Comparison of ENCODE assay signal across 1 cellular context in the genomic region with DNA sequence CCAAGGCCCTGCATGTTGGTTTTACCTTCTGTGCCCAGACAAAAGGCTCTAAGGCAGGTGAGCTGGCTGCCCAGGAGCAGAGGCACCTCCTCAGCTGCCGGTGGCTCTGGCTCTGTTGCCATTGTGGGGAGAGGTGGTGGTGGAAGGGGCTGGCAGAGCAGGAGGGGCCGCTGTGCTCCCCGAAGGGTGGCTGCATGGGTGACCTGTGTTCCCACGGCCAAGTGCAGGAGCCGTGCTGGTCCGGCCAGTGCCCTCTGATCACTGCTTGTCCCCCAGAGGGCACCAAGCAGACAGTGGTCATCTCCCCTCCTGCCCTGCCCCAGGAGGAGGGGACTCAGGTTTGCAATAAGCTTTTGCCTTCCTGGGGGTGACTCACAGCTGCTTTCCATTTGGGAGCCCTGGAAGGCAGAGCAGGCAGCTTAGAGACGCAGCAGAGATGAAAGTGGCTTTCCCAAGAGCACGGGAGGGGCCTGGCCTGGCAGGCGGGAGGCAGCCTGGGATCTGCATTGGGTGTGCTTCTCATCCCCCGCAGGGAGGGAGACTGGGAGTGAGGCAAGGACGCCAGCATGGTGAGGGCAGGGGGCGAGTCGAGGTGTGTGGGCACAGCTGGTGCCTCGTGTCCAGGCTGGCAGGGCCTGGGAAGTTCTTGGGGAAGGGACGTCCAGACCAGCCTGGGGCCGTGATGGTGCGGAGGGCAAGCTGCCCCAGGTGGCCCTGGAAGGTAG.
TF ChIP-seq lines count a peak whose summit lies in the region.

No MANE protein-coding gene starts in this region.

TF ChIP-seq in SK-N-SH, 30 proteins besides CTCF, POLR2A, EP300 and RAD21:
- TF ChIP-seq ELF1 (IDR thresholded peaks at IDR 0.05) (no peak), YY1 (IDR thresholded peaks at IDR 0.05; ENCODE audit: low read depth) (no peak), GABPA (IDR thresholded peaks at IDR 0.05; ENCODE audit: low read depth) (no peak), CHD2 (IDR thresholded peaks at IDR 0.05; ENCODE audit: low read length, partially characterized antibody) (no peak), FOXJ3 (CRISPR knock-in tag; IDR thresholded peaks at IDR 0.05) (no peak), NRF1 (IDR thresholded peaks at IDR 0.05; ENCODE audit: low read depth, low read length) (no peak), FOSL2 (IDR thresholded peaks at IDR 0.05; ENCODE audit: borderline replicate concordance, low read depth) (no peak), MXI1 (IDR thresholded peaks at IDR 0.05; ENCODE audit: low read depth, low read length) (no peak), RFX5 (IDR thresholded peaks at IDR 0.05; ENCODE audit: low read length) (no peak), POLR2AphosphoS5 (IDR thresholded peaks at IDR 0.05; ENCODE audit: low read depth, low read length) (no peak), EZH2phosphoT487 (IDR thresholded peaks at IDR 0.05; ENCODE audit: borderline replicate concordance, low read depth) (no peak)
- TF ChIP-seq, protein P1, sequence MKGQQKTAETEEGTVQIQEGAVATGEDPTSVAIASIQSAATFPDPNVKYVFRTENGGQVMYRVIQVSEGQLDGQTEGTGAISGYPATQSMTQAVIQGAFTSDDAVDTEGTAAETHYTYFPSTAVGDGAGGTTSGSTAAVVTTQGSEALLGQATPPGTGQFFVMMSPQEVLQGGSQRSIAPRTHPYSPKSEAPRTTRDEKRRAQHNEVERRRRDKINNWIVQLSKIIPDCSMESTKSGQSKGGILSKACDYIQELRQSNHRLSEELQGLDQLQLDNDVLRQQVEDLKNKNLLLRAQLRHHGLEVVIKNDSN (IDR thresholded peaks at IDR 0.05; ENCODE audit: borderline replicate concordance, low read depth) = no peak
- TF ChIP-seq, protein P2, sequence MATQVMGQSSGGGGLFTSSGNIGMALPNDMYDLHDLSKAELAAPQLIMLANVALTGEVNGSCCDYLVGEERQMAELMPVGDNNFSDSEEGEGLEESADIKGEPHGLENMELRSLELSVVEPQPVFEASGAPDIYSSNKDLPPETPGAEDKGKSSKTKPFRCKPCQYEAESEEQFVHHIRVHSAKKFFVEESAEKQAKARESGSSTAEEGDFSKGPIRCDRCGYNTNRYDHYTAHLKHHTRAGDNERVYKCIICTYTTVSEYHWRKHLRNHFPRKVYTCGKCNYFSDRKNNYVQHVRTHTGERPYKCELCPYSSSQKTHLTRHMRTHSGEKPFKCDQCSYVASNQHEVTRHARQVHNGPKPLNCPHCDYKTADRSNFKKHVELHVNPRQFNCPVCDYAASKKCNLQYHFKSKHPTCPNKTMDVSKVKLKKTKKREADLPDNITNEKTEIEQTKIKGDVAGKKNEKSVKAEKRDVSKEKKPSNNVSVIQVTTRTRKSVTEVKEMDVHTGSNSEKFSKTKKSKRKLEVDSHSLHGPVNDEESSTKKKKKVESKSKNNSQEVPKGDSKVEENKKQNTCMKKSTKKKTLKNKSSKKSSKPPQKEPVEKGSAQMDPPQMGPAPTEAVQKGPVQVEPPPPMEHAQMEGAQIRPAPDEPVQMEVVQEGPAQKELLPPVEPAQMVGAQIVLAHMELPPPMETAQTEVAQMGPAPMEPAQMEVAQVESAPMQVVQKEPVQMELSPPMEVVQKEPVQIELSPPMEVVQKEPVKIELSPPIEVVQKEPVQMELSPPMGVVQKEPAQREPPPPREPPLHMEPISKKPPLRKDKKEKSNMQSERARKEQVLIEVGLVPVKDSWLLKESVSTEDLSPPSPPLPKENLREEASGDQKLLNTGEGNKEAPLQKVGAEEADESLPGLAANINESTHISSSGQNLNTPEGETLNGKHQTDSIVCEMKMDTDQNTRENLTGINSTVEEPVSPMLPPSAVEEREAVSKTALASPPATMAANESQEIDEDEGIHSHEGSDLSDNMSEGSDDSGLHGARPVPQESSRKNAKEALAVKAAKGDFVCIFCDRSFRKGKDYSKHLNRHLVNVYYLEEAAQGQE (IDR thresholded peaks at IDR 0.05; ENCODE audit: low read depth, low read length) = no peak
- TF ChIP-seq, protein P3, sequence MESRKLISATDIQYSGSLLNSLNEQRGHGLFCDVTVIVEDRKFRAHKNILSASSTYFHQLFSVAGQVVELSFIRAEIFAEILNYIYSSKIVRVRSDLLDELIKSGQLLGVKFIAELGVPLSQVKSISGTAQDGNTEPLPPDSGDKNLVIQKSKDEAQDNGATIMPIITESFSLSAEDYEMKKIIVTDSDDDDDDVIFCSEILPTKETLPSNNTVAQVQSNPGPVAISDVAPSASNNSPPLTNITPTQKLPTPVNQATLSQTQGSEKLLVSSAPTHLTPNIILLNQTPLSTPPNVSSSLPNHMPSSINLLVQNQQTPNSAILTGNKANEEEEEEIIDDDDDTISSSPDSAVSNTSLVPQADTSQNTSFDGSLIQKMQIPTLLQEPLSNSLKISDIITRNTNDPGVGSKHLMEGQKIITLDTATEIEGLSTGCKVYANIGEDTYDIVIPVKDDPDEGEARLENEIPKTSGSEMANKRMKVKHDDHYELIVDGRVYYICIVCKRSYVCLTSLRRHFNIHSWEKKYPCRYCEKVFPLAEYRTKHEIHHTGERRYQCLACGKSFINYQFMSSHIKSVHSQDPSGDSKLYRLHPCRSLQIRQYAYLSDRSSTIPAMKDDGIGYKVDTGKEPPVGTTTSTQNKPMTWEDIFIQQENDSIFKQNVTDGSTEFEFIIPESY (IDR thresholded peaks at IDR 0.05; ENCODE audit: borderline replicate concordance, low read depth) = no peak
- TF ChIP-seq, protein P4, sequence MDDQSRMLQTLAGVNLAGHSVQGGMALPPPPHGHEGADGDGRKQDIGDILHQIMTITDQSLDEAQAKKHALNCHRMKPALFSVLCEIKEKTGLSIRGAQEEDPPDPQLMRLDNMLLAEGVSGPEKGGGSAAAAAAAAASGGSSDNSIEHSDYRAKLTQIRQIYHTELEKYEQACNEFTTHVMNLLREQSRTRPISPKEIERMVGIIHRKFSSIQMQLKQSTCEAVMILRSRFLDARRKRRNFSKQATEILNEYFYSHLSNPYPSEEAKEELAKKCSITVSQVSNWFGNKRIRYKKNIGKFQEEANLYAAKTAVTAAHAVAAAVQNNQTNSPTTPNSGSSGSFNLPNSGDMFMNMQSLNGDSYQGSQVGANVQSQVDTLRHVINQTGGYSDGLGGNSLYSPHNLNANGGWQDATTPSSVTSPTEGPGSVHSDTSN (IDR thresholded peaks at IDR 0.05) = no peak
TF ChIP-seq in SK-N-SH: peak in this region for 0.
